Comparison of ENCODE assay signal across 14 cellular contexts in the genomic region with DNA sequence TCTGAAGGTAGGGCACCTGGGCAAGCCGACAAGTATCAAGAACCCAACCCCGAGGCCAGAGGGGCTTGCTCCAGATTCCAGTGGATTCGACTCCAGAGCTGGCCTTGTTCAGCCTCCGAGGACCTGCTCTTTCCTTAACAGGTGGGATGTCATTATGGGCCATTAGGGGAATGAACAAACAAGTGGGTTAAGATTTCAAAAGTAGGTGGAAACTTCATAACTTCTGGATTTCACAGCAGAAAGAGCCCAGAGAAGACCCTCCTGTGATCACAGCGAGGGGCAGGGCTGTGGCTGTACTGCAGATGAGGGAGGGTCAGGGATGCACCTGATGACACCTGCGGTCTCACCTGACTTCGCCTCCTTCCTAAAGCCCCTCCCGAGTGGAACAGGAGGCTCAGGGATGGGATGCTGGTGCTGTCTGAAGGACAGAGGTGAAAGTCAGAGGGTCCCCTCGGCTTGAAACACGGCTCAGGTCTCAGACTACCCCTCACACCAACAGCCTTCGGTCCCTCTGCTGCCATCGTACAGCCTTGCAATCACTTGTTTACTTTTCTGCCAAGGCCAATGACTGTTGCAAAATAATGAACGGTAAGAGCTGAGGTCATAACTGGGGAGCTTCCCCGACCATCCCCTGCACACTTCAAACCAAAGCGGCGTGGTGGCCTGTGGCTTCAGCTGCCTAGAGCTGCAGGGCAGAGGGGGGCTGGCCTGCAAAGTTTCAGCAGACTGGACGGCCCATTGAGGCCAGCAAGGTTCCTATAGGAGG. TPM values are rescaled to one million over a fixed set of nuclear protein-coding genes. Genes with fewer than 3 reads are reported as not detected.
DNase-seq lines count a peak whose midpoint lies in the region; ATAC-seq and TF ChIP-seq lines count a peak whose summit lies in the region.
"Had no signal": no experiment of that assay in that cellular context is flagged by ENCODE, and none has a peak within 500 bp of the region (broad histone marks: within the 10 kb centered on the region; RNA-seq: fewer than 3 reads in every experiment).

No MANE protein-coding gene starts in this region.

- no peak overlapping the region for H3K27ac ChIP-seq in CD8-positive, alpha-beta memory T cell (ENCODE audit: low read depth, low read length)
- H3K27ac ChIP-seq in adrenal gland = peak overlapping the region in 4 of 5 donors; percentile 41 to 83 (median 62)

- peak overlapping the region in 2 of 7 donors; percentile 44 to 48 for H3K4me3 Mint-ChIP-seq in CD8-positive, alpha-beta memory T cell
- H3K4me3 Mint-ChIP-seq in natural killer cell = no peak overlapping the region
- H3K4me3 Mint-ChIP-seq in T-cell = no peak overlapping the region
- H3K4me3 Mint-ChIP-seq: nephron progenitor cell had no signal

- H3K27ac Mint-ChIP-seq in CD8-positive, alpha-beta memory T cell = peak overlapping the region in 6 of 8 donors; percentile 25 to 87 (median 56)
- H3K27ac Mint-ChIP-seq in natural killer cell (peak overlapping the region; percentile 25 to 57), T-cell (no peak overlapping the region)
- H3K27ac Mint-ChIP-seq: nephron progenitor cell had no signal

- peaks cover 9% of the 10 kb centered on the region for H3K4me1 ChIP-seq in CD8-positive, alpha-beta memory T cell (ENCODE audit: insufficient read depth, low read length)
- H3K4me1 ChIP-seq in adrenal gland (replicated peaks in 1 of 2) = peaks cover 22 to 64% of the 10 kb centered on the region in 2 donors

- H3K4me1 Mint-ChIP-seq in CD8-positive, alpha-beta memory T cell = peaks cover 18 to 48% (median 24%) of the 10 kb centered on the region in 3 donors
- H3K4me1 Mint-ChIP-seq in natural killer cell (peaks cover 9 to 20% of the 10 kb centered on the region in 2 donors), T-cell (peaks cover 16 to 46% (median 40%) of the 10 kb centered on the region in 3 donors)

- peak in 1 of 2 donors; percentile 63 for TF ChIP-seq POLR2A in adrenal gland (IDR thresholded peaks at IDR 0.05)

- POLR2A ChIA-PET in CD8-positive, alpha-beta memory T cell (lab: Charles Lee) = interaction anchor here (0.9 kb wide), 1 partner anchor 73 kb away, joined by 7 read pairs; a partner anchor contains a TSS
- POLR2A ChIA-PET in T-cell (lab: Charles Lee) = no interaction called here

- H3K9me3 Mint-ChIP-seq in CD8-positive, alpha-beta memory T cell = no peaks in the 10 kb centered on the region
- H3K9me3 Mint-ChIP-seq in natural killer cell (no peaks in the 10 kb centered on the region), T-cell (no peaks in the 10 kb centered on the region)
- H3K9me3 Mint-ChIP-seq: activated naive CD4-positive, alpha-beta T cell treated with anti-CD3 and anti-CD28 coated beads, Interleukin-2, amount 50 U/mL, for 72 hours had no signal

- H3K27me3 ChIP-seq in CD8-positive, alpha-beta memory T cell (ENCODE audit: insufficient read depth, low read length, poor library complexity, severe bottlenecking) = no peaks in the 10 kb centered on the region
- H3K27me3 ChIP-seq in adrenal gland = no peaks in the 10 kb centered on the region
- H3K27me3 ChIP-seq: testis had no signal

- H3K36me3 Mint-ChIP-seq in CD8-positive, alpha-beta memory T cell = peaks cover 0 to 13% (median 0%) of the 10 kb centered on the region in 3 donors
- H3K36me3 Mint-ChIP-seq in natural killer cell = no peaks in the 10 kb centered on the region
- H3K36me3 Mint-ChIP-seq in T-cell = peaks cover 4% of the 10 kb centered on the region

- no peak overlapping the region for H3K4me3 ChIP-seq in CD8-positive, alpha-beta memory T cell (ENCODE audit: low read length)
- no peak overlapping the region for H3K4me3 ChIP-seq in adrenal gland
- H3K4me3 ChIP-seq: testis had no signal

- H3K9me3 ChIP-seq in CD8-positive, alpha-beta memory T cell (ENCODE audit: low read length) = no peaks in the 10 kb centered on the region
- no peaks in the 10 kb centered on the region for H3K9me3 ChIP-seq in adrenal gland (replicated peaks in 1 of 3)
- H3K9me3 ChIP-seq: testis had no signal

- ATAC-seq in natural killer cell = peak; percentile 33 to 52 (median 42)
- no peak for ATAC-seq in T-cell (replicated peaks in 1 of 4)
- no peak for ATAC-seq in HG03342 (IDR thresholded peaks at IDR 0.05; ENCODE audit: unreplicated experiment)
- ATAC-seq: activated naive CD4-positive, alpha-beta T cell treated with anti-CD3 and anti-CD28 coated beads, Interleukin-2, amount 50 U/mL, for 72 hours had no signal

- intact Hi-C loops in adrenal gland (cut with DNase I) (no loop called here), natural killer cell (cut with micrococcal nuclease) (no loop called here)

- CTCF ChIA-PET in CD8-positive, alpha-beta memory T cell (lab: Charles Lee) = interaction anchor here (0.8 to 1.4 kb wide), 2 partner anchors 15 to 92 kb away, joined by 3 to 4 read pairs; no protein-coding TSS in a partner anchor
- CTCF ChIA-PET in T-cell (lab: Charles Lee) = no interaction called here

- H3K36me3 ChIP-seq in CD8-positive, alpha-beta memory T cell (ENCODE audit: insufficient read depth, low read length) = no peaks in the 10 kb centered on the region
- peaks cover 0 to 5% of the 10 kb centered on the region in 2 donors for H3K36me3 ChIP-seq in adrenal gland (replicated peaks in 1 of 2)

- no peak for DNase-seq in CD8-positive, alpha-beta memory T cell
- DNase-seq in NCI-H146 (lab: John Stamatoyannopoulos, UW) (peak; percentile 62), adrenal gland (peak in 6 of 7 donors; percentile 56 to 74 (median 64)), natural killer cell (no peak), cerebellar cortex (ENCODE audit: low spot score) (no peak), A172 (ENCODE audit: low spot score) (no peak), T-cell (no peak)
- DNase-seq: activated CD4-positive, alpha-beta T cell treated with anti-CD3 and anti-CD28 coated beads for 1 hour; effector CD8-positive, alpha-beta T cell; nephron progenitor cell; PC-3 had no signal

- 48 to 62% (median 50%) methylated on average over 14 to 17 of the region's 17 CpGs for WGBS in adrenal gland, 4 donors

- no peaks in the 10 kb centered on the region for H3K27me3 Mint-ChIP-seq in CD8-positive, alpha-beta memory T cell
- no peaks in the 10 kb centered on the region for H3K27me3 Mint-ChIP-seq in natural killer cell (ENCODE audit: low read depth in 2 of 2)
- no peaks in the 10 kb centered on the region for H3K27me3 Mint-ChIP-seq in T-cell

- no peak for TF ChIP-seq CTCF in adrenal gland (IDR thresholded peaks at IDR 0.05)
- TF ChIP-seq CTCF in natural killer cell (IDR thresholded peaks at IDR 0.05) = no peak

RNA-seq across cellular contexts. Expression of a gene that starts 5.5 kb away (rescaled TPM):
- 10 to 100 TPM; 66.6 to 70.2 TPM for total RNA-seq in CD8-positive, alpha-beta memory T cell
- polyA plus RNA-seq in CD8-positive, alpha-beta memory T cell = 38.6 TPM
- 10 to 100 TPM; 35.5 to 68.8 (median 54.0) TPM for total RNA-seq in adrenal gland
- 100 to 1,000 TPM in 2 of 3 donors, 10 to 100 TPM in 1; 25.0 to 310 (median 285) TPM for polyA plus RNA-seq in adrenal gland
- total RNA-seq in natural killer cell = 10 to 100 TPM; 29.4 to 42.7 (median 39.0) TPM
- total RNA-seq in A172 (2014; rRNA removed; shearing (Covaris generic)) = 46.8 and 116 TPM in 2 replicates
- total RNA-seq in T-cell = 10 to 100 TPM; 41.2 to 53.7 (median 47.4) TPM

RNA-seq across cellular contexts. Expression of a gene that starts 26.0 kb away (rescaled TPM):
- total RNA-seq in CD8-positive, alpha-beta memory T cell = under 1 TPM in 1 of 2 experiments, not detected in 1; 0.31 TPM
- polyA plus RNA-seq in CD8-positive, alpha-beta memory T cell = not detected
- total RNA-seq in adrenal gland = 10 to 100 TPM; 16.1 to 44.7 (median 27.4) TPM
- 10 to 100 TPM in 2 of 3 donors, under 1 TPM in 1; 0.77 to 23.9 (median 15.5) TPM for polyA plus RNA-seq in adrenal gland
- total RNA-seq in natural killer cell = under 1 TPM; 0.35 to 0.93 (median 0.78) TPM
- total RNA-seq in A172 (2014; rRNA removed; shearing (Covaris generic)) = 87.4 and 100 TPM in 2 replicates
- under 1 TPM; 0.38 to 0.89 (median 0.56) TPM for total RNA-seq in T-cell
- total RNA-seq: activated naive CD4-positive, alpha-beta T cell treated with anti-CD3 and anti-CD28 coated beads, Interleukin-2, amount 50 U/mL, for 72 hours had no signal

RNA-seq across cellular contexts. Expression of a gene that starts 29.8 kb away (rescaled TPM):
- total RNA-seq in CD8-positive, alpha-beta memory T cell = under 1 TPM; 0.13 to 0.26 TPM
- polyA plus RNA-seq in CD8-positive, alpha-beta memory T cell = not detected
- total RNA-seq in adrenal gland (10 to 100 TPM; 11.9 to 36.2 (median 18.6) TPM), natural killer cell (under 1 TPM in 2 of 3 donors, not detected in 1; 0.05 to 0.35 TPM), T-cell (under 1 TPM in 3 of 5 donors, not detected in 2; 0.18 to 0.20 (median 0.19) TPM)
- 10 to 100 TPM in 2 of 3 donors, 1 to 10 TPM in 1; 2.0 to 16.7 (median 13.4) TPM for polyA plus RNA-seq in adrenal gland
- total RNA-seq in A172 (2014; rRNA removed; shearing (Covaris generic)) = 3.2 and 5.7 TPM in 2 replicates

Comparison
In these comparisons a context has a peak if more than half of its experiments do, and no peak if none do; other contexts are left out.
1. DNase-seq: peak in NCI-H146 (single experiment) and adrenal gland (6 of 7); none in CD8-positive, alpha-beta memory T cell (0 of 5), natural killer cell (single experiment), cerebellar cortex (single experiment), A172 (single experiment) and T-cell (0 of 34).
2. H3K27ac Mint-ChIP-seq: peak in CD8-positive, alpha-beta memory T cell (6 of 8) and natural killer cell (2 of 2); none in T-cell (0 of 2).
3. ATAC-seq: peak in natural killer cell (3 of 3); none in T-cell (0 of 4) and HG03342 (single experiment).
4. RNA of a gene that starts 26.0 kb away (total RNA-seq): 87.4 to 100 TPM in A172 and 16.1 to 44.7 TPM in adrenal gland; 0.35 to 0.93 TPM in natural killer cell, 0.38 to 0.89 TPM in T-cell and 0.31 TPM in CD8-positive, alpha-beta memory T cell; every median in the first group is over 4 times any median in the second.